ENCODE assay signal across 8 cellular contexts in genomic region chr19:35644206-35644986, GRCh38. TPM values are rescaled to one million over a fixed set of nuclear protein-coding genes. Genes with fewer than 3 reads are reported as not detected.
DNase-seq lines count a peak whose midpoint lies in the region; ATAC-seq and TF ChIP-seq lines count a peak whose summit lies in the region.

No MANE protein-coding gene starts in this region.

- H3K27me3 ChIP-seq in Karpas-422 (ENCODE audit: low read length) (no peaks in the 10 kb centered on the region), fibroblast of lung (ENCODE audit: control insufficient read depth, insufficient read depth, low read length) (no peaks in the 10 kb centered on the region)

- intact Hi-C loops in activated T-helper 1 cell treated with anti-CD3 and anti-CD28 coated beads, Interleukin-12 subunit alpha, Interleukin-12 subunit beta, Interleukin-2, Interleukin-4 antibody, amounts not matched to agents 30 ng/mL and 10 ng/mL and 1 ng/mL, durations not matched to agents 14 hours and 24 hours and 36 hours (cut with micrococcal nuclease) = loop anchor here (1.0 to 10.0 kb wide), 9 partner anchors 16 to 470 kb away; partner anchors contain the start of genes ARHGAP33, HAUS5, OVOL3 and POLR2I

- TF ChIP-seq CTCF in fibroblast of lung (conservative IDR thresholded peaks at IDR 0.05 in 1 of 2, IDR thresholded peaks at IDR 0.05 in 1 of 2; ENCODE audit: low read depth in 1 of 2, low read length in 2 of 2) = no peak

- H3K9me2 ChIP-seq in Karpas-422 (replicated peaks; ENCODE audit: insufficient read depth, low read length) = no peaks in the 10 kb centered on the region

- peak; percentile 90 for DNase-seq in DMS153 treated with DMSO at 0.1 percent for 48 hours (lab: John Stamatoyannopoulos, UW; ENCODE audit: unreplicated experiment)
- peak; percentile 98 for DNase-seq in Karpas-422
- peak; percentile 95 for DNase-seq in RKO (ENCODE audit: low spot score)
- peak; percentile 95 for DNase-seq in activated T-helper 1 cell treated with anti-CD3 and anti-CD28 coated beads, Interleukin-12 subunit alpha, Interleukin-12 subunit beta, Interleukin-2, Interleukin-4 antibody, amounts not matched to agents 30 ng/mL and 10 ng/mL and 1 ng/mL, durations not matched to agents 14 hours and 24 hours and 36 hours (ENCODE audit: low spot score)
- DNase-seq in fibroblast of lung (ENCODE audit: low read depth in 2 of 2) = peak; percentile 91 to 92
- peak; percentile 84 to 96 (median 91) for DNase-seq in naive thymus-derived CD8-positive, alpha-beta T cell

- peak overlapping the region; percentile 30; the same call in 1 of the 2 replicates for H2AFZ ChIP-seq in Karpas-422 (ENCODE audit: low read length)
- peak overlapping the region; percentile 89 for H2AFZ ChIP-seq in fibroblast of lung (ENCODE audit: low read length)

- H3K36me3 Mint-ChIP-seq in activated T-helper 1 cell treated with anti-CD3 and anti-CD28 coated beads, Interleukin-12 subunit alpha, Interleukin-12 subunit beta, Interleukin-2, Interleukin-4 antibody, amounts not matched to agents 30 ng/mL and 10 ng/mL and 1 ng/mL, durations not matched to agents 14 hours and 24 hours and 36 hours (ENCODE audit: low read depth) = peaks cover 2% of the 10 kb centered on the region
- no peaks in the 10 kb centered on the region for H3K36me3 Mint-ChIP-seq in naive thymus-derived CD8-positive, alpha-beta T cell
- H3K36me3 Mint-ChIP-seq in stimulated activated memory B cell treated with anti-CD40 and anti-IgM and Interleukin-4, amounts not matched to agents 10 μg/mL and 1 μg/mL and 100 μg/mL, for 72 hours = no peaks in the 10 kb centered on the region

- H3K36me3 ChIP-seq in Karpas-422 (ENCODE audit: insufficient read depth, low read length) = no peaks in the 10 kb centered on the region
- H3K36me3 ChIP-seq in fibroblast of lung (ENCODE audit: control insufficient read depth, insufficient read depth, low read length) = no peaks in the 10 kb centered on the region

- H3K4me1 ChIP-seq in Karpas-422 (ENCODE audit: low read length) (peaks cover 49% of the 10 kb centered on the region), fibroblast of lung (ENCODE audit: control insufficient read depth, extremely low read depth, insufficient read depth, low read length) (peaks cover 4% of the 10 kb centered on the region)

- H3K9me3 ChIP-seq in Karpas-422 (ENCODE audit: low read length) (no peaks in the 10 kb centered on the region), fibroblast of lung (ENCODE audit: control insufficient read depth, insufficient read depth, low read depth, low read length) (no peaks in the 10 kb centered on the region)

- peak overlapping the region; percentile 82 for H3K4me3 Mint-ChIP-seq in activated T-helper 1 cell treated with anti-CD3 and anti-CD28 coated beads, Interleukin-12 subunit alpha, Interleukin-12 subunit beta, Interleukin-2, Interleukin-4 antibody, amounts not matched to agents 30 ng/mL and 10 ng/mL and 1 ng/mL, durations not matched to agents 14 hours and 24 hours and 36 hours
- peak overlapping the region; percentile 83 to 97 (median 91) for H3K4me3 Mint-ChIP-seq in naive thymus-derived CD8-positive, alpha-beta T cell
- H3K4me3 Mint-ChIP-seq in stimulated activated memory B cell treated with anti-CD40 and anti-IgM and Interleukin-4, amounts not matched to agents 10 μg/mL and 1 μg/mL and 100 μg/mL, for 72 hours = peak overlapping the region; percentile 82

- H4K20me1 ChIP-seq in Karpas-422 (ENCODE audit: insufficient read depth, low read depth, low read length) = no peaks in the 10 kb centered on the region; the same call in 1 of the 2 replicates
- no peaks in the 10 kb centered on the region for H4K20me1 ChIP-seq in fibroblast of lung (ENCODE audit: control insufficient read depth, extremely low read depth, insufficient read depth, low read length)

- POLR2A ChIA-PET in naive thymus-derived CD8-positive, alpha-beta T cell (lab: Charles Lee) = interaction anchor here (0.6 to 3.1 kb wide), 8 partner anchors 9 to 583 kb away, joined by 3 to 24 read pairs (median 4); partner anchors contain the start of gene HAUS5

- ATAC-seq in GM21723 (IDR thresholded peaks at IDR 0.05; ENCODE audit: unreplicated experiment) = peak; percentile 68
- peak; percentile 79 for ATAC-seq in naive thymus-derived CD8-positive, alpha-beta T cell
- ATAC-seq in stimulated activated memory B cell treated with anti-CD40 and anti-IgM and Interleukin-4, amounts not matched to agents 10 μg/mL and 1 μg/mL and 100 μg/mL, for 72 hours = peak; percentile 94

- H3K9ac ChIP-seq in Karpas-422 (ENCODE audit: low read length) (peak overlapping the region; percentile 80), fibroblast of lung (ENCODE audit: insufficient read depth, low read length) (peak overlapping the region; percentile 43)

- H3K27ac ChIP-seq in Karpas-422 (ENCODE audit: low read length) (peak overlapping the region; percentile 36), fibroblast of lung (ENCODE audit: insufficient read depth, low read length) (peak overlapping the region; percentile 71)

- peak overlapping the region; percentile 77 for H3K4me3 ChIP-seq in Karpas-422 (ENCODE audit: low read length)
- peak overlapping the region; percentile 57 to 65 (median 58) for H3K4me3 ChIP-seq in fibroblast of lung (replicated peaks in 1 of 4; ENCODE audit: control extremely low read depth in 1 of 4, insufficient read depth in 1 of 4, low read depth in 3 of 4, low read length in 4 of 4)

- H3K27me3 Mint-ChIP-seq in activated T-helper 1 cell treated with anti-CD3 and anti-CD28 coated beads, Interleukin-12 subunit alpha, Interleukin-12 subunit beta, Interleukin-2, Interleukin-4 antibody, amounts not matched to agents 30 ng/mL and 10 ng/mL and 1 ng/mL, durations not matched to agents 14 hours and 24 hours and 36 hours (ENCODE audit: insufficient read depth) = no peaks in the 10 kb centered on the region
- H3K27me3 Mint-ChIP-seq in naive thymus-derived CD8-positive, alpha-beta T cell = no peaks in the 10 kb centered on the region
- H3K27me3 Mint-ChIP-seq in stimulated activated memory B cell treated with anti-CD40 and anti-IgM and Interleukin-4, amounts not matched to agents 10 μg/mL and 1 μg/mL and 100 μg/mL, for 72 hours = no peaks in the 10 kb centered on the region

- H3K9me3 Mint-ChIP-seq in activated T-helper 1 cell treated with anti-CD3 and anti-CD28 coated beads, Interleukin-12 subunit alpha, Interleukin-12 subunit beta, Interleukin-2, Interleukin-4 antibody, amounts not matched to agents 30 ng/mL and 10 ng/mL and 1 ng/mL, durations not matched to agents 14 hours and 24 hours and 36 hours = no peaks in the 10 kb centered on the region
- no peaks in the 10 kb centered on the region for H3K9me3 Mint-ChIP-seq in naive thymus-derived CD8-positive, alpha-beta T cell
- no peaks in the 10 kb centered on the region for H3K9me3 Mint-ChIP-seq in stimulated activated memory B cell treated with anti-CD40 and anti-IgM and Interleukin-4, amounts not matched to agents 10 μg/mL and 1 μg/mL and 100 μg/mL, for 72 hours

- H3K4me2 ChIP-seq in Karpas-422 (ENCODE audit: low read depth, low read length, poor library complexity, severe bottlenecking) (peak overlapping the region; percentile 98), fibroblast of lung (ENCODE audit: extremely low read depth, insufficient read depth, low read length) (peak overlapping the region; percentile 83)

- H3K27ac Mint-ChIP-seq in activated T-helper 1 cell treated with anti-CD3 and anti-CD28 coated beads, Interleukin-12 subunit alpha, Interleukin-12 subunit beta, Interleukin-2, Interleukin-4 antibody, amounts not matched to agents 30 ng/mL and 10 ng/mL and 1 ng/mL, durations not matched to agents 14 hours and 24 hours and 36 hours = peak overlapping the region; percentile 85
- peak overlapping the region; percentile 67 to 96 (median 92) for H3K27ac Mint-ChIP-seq in naive thymus-derived CD8-positive, alpha-beta T cell
- H3K27ac Mint-ChIP-seq in stimulated activated memory B cell treated with anti-CD40 and anti-IgM and Interleukin-4, amounts not matched to agents 10 μg/mL and 1 μg/mL and 100 μg/mL, for 72 hours = peak overlapping the region; percentile 80

- peaks cover 30% of the 10 kb centered on the region for H3K4me1 Mint-ChIP-seq in activated T-helper 1 cell treated with anti-CD3 and anti-CD28 coated beads, Interleukin-12 subunit alpha, Interleukin-12 subunit beta, Interleukin-2, Interleukin-4 antibody, amounts not matched to agents 30 ng/mL and 10 ng/mL and 1 ng/mL, durations not matched to agents 14 hours and 24 hours and 36 hours (ENCODE audit: low read depth)
- H3K4me1 Mint-ChIP-seq in naive thymus-derived CD8-positive, alpha-beta T cell = peaks cover 16 to 61% (median 49%) of the 10 kb centered on the region in 4 donors
- H3K4me1 Mint-ChIP-seq in stimulated activated memory B cell treated with anti-CD40 and anti-IgM and Interleukin-4, amounts not matched to agents 10 μg/mL and 1 μg/mL and 100 μg/mL, for 72 hours = peaks cover 42% of the 10 kb centered on the region

- H3K79me2 ChIP-seq in Karpas-422 (ENCODE audit: low read length) (peaks cover 12% of the 10 kb centered on the region), fibroblast of lung (ENCODE audit: control insufficient read depth, insufficient read depth, low read length) (peaks cover 9% of the 10 kb centered on the region)

RNA-seq across cellular contexts. Expression of gene ETV2, which starts 2.9 kb away (rescaled TPM):
- total RNA-seq in Karpas-422 (2014; rRNA removed; shearing (Covaris generic); ENCODE audit: low replicate concordance) = 0.54 and 0.75 TPM in 2 replicates
- total RNA-seq in activated T-helper 1 cell treated with anti-CD3 and anti-CD28 coated beads, Interleukin-12 subunit alpha, Interleukin-12 subunit beta, Interleukin-2, Interleukin-4 antibody, amounts not matched to agents 30 ng/mL and 10 ng/mL and 1 ng/mL, durations not matched to agents 14 hours and 24 hours and 36 hours = 0.98 and 1.0 TPM in 2 replicates
- 0.50 and 0.51 TPM in 2 replicates for total RNA-seq in fibroblast of lung
- 0.12 and 0.18 TPM in 2 replicates for polyA plus RNA-seq in fibroblast of lung
- polyA plus RNA-seq in fibroblast of lung (2012) = 1.1 and 2.1 TPM in 2 replicates
- not detected in 2 replicates for polyA minus RNA-seq in fibroblast of lung (ENCODE audit: low replicate concordance)
- total RNA-seq in naive thymus-derived CD8-positive, alpha-beta T cell = 1 to 10 TPM in 1 of 2 experiments, under 1 TPM in 1; 0.55 to 1.0 TPM
- polyA plus RNA-seq in naive thymus-derived CD8-positive, alpha-beta T cell = under 1 TPM in 2 of 3 donors, not detected in 1; 0.27 to 0.47 TPM

RNA-seq across cellular contexts. Expression of gene COX6B1, which starts 3.7 kb away (rescaled TPM):
- 445 and 611 TPM in 2 replicates for total RNA-seq in Karpas-422 (2014; rRNA removed; shearing (Covaris generic); ENCODE audit: low replicate concordance)
- 434 and 451 TPM in 2 replicates for total RNA-seq in activated T-helper 1 cell treated with anti-CD3 and anti-CD28 coated beads, Interleukin-12 subunit alpha, Interleukin-12 subunit beta, Interleukin-2, Interleukin-4 antibody, amounts not matched to agents 30 ng/mL and 10 ng/mL and 1 ng/mL, durations not matched to agents 14 hours and 24 hours and 36 hours
- 194 and 279 TPM in 2 replicates for total RNA-seq in fibroblast of lung
- 382 and 499 TPM in 2 replicates for polyA plus RNA-seq in fibroblast of lung
- polyA plus RNA-seq in fibroblast of lung (2012) = 591 and 688 TPM in 2 replicates
- 460 and 636 TPM in 2 replicates for polyA minus RNA-seq in fibroblast of lung (ENCODE audit: low replicate concordance)
- total RNA-seq in naive thymus-derived CD8-positive, alpha-beta T cell = 100 to 1,000 TPM; 197 to 212 TPM
- 100 to 1,000 TPM; 824 to 920 (median 852) TPM for polyA plus RNA-seq in naive thymus-derived CD8-positive, alpha-beta T cell

RNA-seq across cellular contexts. Expression of gene RBM42, which starts 15.6 kb away (rescaled TPM):
- total RNA-seq in Karpas-422 (2014; rRNA removed; shearing (Covaris generic); ENCODE audit: low replicate concordance) = 36.9 and 82.1 TPM in 2 replicates
- total RNA-seq in activated T-helper 1 cell treated with anti-CD3 and anti-CD28 coated beads, Interleukin-12 subunit alpha, Interleukin-12 subunit beta, Interleukin-2, Interleukin-4 antibody, amounts not matched to agents 30 ng/mL and 10 ng/mL and 1 ng/mL, durations not matched to agents 14 hours and 24 hours and 36 hours = 105 and 118 TPM in 2 replicates
- 29.9 and 32.1 TPM in 2 replicates for total RNA-seq in fibroblast of lung
- 32.9 and 43.0 TPM in 2 replicates for polyA plus RNA-seq in fibroblast of lung
- polyA plus RNA-seq in fibroblast of lung (2012) = 65.7 and 88.3 TPM in 2 replicates
- polyA minus RNA-seq in fibroblast of lung (ENCODE audit: low replicate concordance) = 32.4 and 58.5 TPM in 2 replicates
- total RNA-seq in naive thymus-derived CD8-positive, alpha-beta T cell = 10 to 100 TPM; 55.5 to 56.2 TPM
- 10 to 100 TPM; 54.1 to 59.7 (median 58.0) TPM for polyA plus RNA-seq in naive thymus-derived CD8-positive, alpha-beta T cell

RNA-seq across cellular contexts. Expression of gene UPK1A, which starts 21.9 kb away (rescaled TPM):
- total RNA-seq in Karpas-422 (2014; rRNA removed; shearing (Covaris generic); ENCODE audit: low replicate concordance) = not detected in 2 replicates
- total RNA-seq in activated T-helper 1 cell treated with anti-CD3 and anti-CD28 coated beads, Interleukin-12 subunit alpha, Interleukin-12 subunit beta, Interleukin-2, Interleukin-4 antibody, amounts not matched to agents 30 ng/mL and 10 ng/mL and 1 ng/mL, durations not matched to agents 14 hours and 24 hours and 36 hours = 0.41 and 0.51 TPM in 2 replicates
- total RNA-seq in fibroblast of lung = not detected in 2 replicates
- 0.06 and 0.27 TPM in 2 replicates for polyA plus RNA-seq in fibroblast of lung
- 0.13 and 0.30 TPM in 2 replicates for polyA plus RNA-seq in fibroblast of lung (2012)
- polyA minus RNA-seq in fibroblast of lung (ENCODE audit: low replicate concordance) = not detected in 2 replicates
- not detected for total RNA-seq in naive thymus-derived CD8-positive, alpha-beta T cell
- not detected for polyA plus RNA-seq in naive thymus-derived CD8-positive, alpha-beta T cell

RNA-seq across cellular contexts. Expression of gene HAUS5, which starts 31.9 kb away (rescaled TPM):
- total RNA-seq in Karpas-422 (2014; rRNA removed; shearing (Covaris generic); ENCODE audit: low replicate concordance) = 12.5 and 26.2 TPM in 2 replicates
- total RNA-seq in activated T-helper 1 cell treated with anti-CD3 and anti-CD28 coated beads, Interleukin-12 subunit alpha, Interleukin-12 subunit beta, Interleukin-2, Interleukin-4 antibody, amounts not matched to agents 30 ng/mL and 10 ng/mL and 1 ng/mL, durations not matched to agents 14 hours and 24 hours and 36 hours = 41.0 and 48.4 TPM in 2 replicates
- total RNA-seq in fibroblast of lung = 3.9 and 4.0 TPM in 2 replicates
- 2.5 and 4.7 TPM in 2 replicates for polyA plus RNA-seq in fibroblast of lung
- polyA plus RNA-seq in fibroblast of lung (2012) = 5.4 and 9.3 TPM in 2 replicates
- 13.4 and 20.9 TPM in 2 replicates for polyA minus RNA-seq in fibroblast of lung (ENCODE audit: low replicate concordance)
- 10 to 100 TPM; 27.1 to 29.8 TPM for total RNA-seq in naive thymus-derived CD8-positive, alpha-beta T cell
- 1 to 10 TPM; 6.6 to 7.7 (median 7.2) TPM for polyA plus RNA-seq in naive thymus-derived CD8-positive, alpha-beta T cell

Comparison
In these comparisons a context has a peak if more than half of its experiments do, and no peak if none do; other contexts are left out.
1. Peak in every context shown above with its lines: DNase-seq, ATAC-seq, H3K4me3 ChIP-seq and H3K27ac ChIP-seq.